Comparison of ENCODE assay signal across 1 cellular context in genomic region chr22:38203090-38203810, GRCh38.
TF ChIP-seq lines count a peak whose summit lies in the region.

No MANE protein-coding gene starts in this region.

TF ChIP-seq in HepG2, 621 proteins besides CTCF, POLR2A, EP300 and RAD21 (continued from another document):
- TF ChIP-seq ZHX2 (IDR thresholded peaks at IDR 0.05; ENCODE audit: low read depth), result no peak
- TF ChIP-seq ZHX2 (CRISPR knock-in tag; IDR thresholded peaks at IDR 0.05; ENCODE audit: borderline replicate concordance), result no peak
- no peak for TF ChIP-seq GABPA (IDR thresholded peaks at IDR 0.05; ENCODE audit: low read depth, low read length)
- TF ChIP-seq GABPA (CRISPR knock-in tag; IDR thresholded peaks at IDR 0.05; ENCODE audit: low read depth), result peak; percentile 48; the same call in 1 of the 2 replicates
- TF ChIP-seq NR2F6 (IDR thresholded peaks at IDR 0.05), result no peak
- TF ChIP-seq NR2F6 (CRISPR knock-in tag; IDR thresholded peaks at IDR 0.05), result peak; percentile 32; the same call in 1 of the 2 replicates
- 0 out of 2 replicates have a peak, but pooled peaks have one; percentile 25 for TF ChIP-seq GLI4 (CRISPR knock-in tag; IDR thresholded peaks at IDR 0.05; ENCODE audit: borderline replicate concordance)
- TF ChIP-seq ZNF230 (CRISPR knock-in tag; IDR thresholded peaks at IDR 0.05), result no peak
- TF ChIP-seq IKZF5 (CRISPR knock-in tag; IDR thresholded peaks at IDR 0.05), result 0 out of 2 replicates have a peak, but pooled peaks have one; percentile 11
- no peak for TF ChIP-seq ZSCAN5A (CRISPR knock-in tag; IDR thresholded peaks at IDR 0.05; ENCODE audit: borderline replicate concordance)
- no peak for TF ChIP-seq NFYB (CRISPR knock-in tag; IDR thresholded peaks at IDR 0.05)
- TF ChIP-seq POLR2G (IDR thresholded peaks at IDR 0.05; ENCODE audit: low read depth, low read length), result 0 out of 2 replicates have a peak, but pooled peaks have one; percentile 5
- peak; percentile 45 for TF ChIP-seq ZNF687 (CRISPR knock-in tag; IDR thresholded peaks at IDR 0.05)
- TF ChIP-seq AGO2 (optimal IDR thresholded peaks at IDR 0.05; ENCODE audit: low read depth, low read length), result no peak
- TF ChIP-seq ZNF710 (CRISPR knock-in tag; IDR thresholded peaks at IDR 0.05; ENCODE audit: borderline replicate concordance), result 0 out of 2 replicates have a peak, but pooled peaks have one; percentile 14
- TF ChIP-seq HOXD1 (CRISPR knock-in tag; IDR thresholded peaks at IDR 0.05), result no peak
- no peak for TF ChIP-seq FOXO1 (CRISPR knock-in tag; IDR thresholded peaks at IDR 0.05)
- TF ChIP-seq CERS6 (CRISPR knock-in tag; IDR thresholded peaks at IDR 0.05), result no peak
- no peak for TF ChIP-seq SP1 (IDR thresholded peaks at IDR 0.05)
- TF ChIP-seq SP1 (CRISPR knock-in tag; IDR thresholded peaks at IDR 0.05), result 0 out of 2 replicates have a peak, but pooled peaks have one; percentile 12
- TF ChIP-seq SOX6 (IDR thresholded peaks at IDR 0.05), result no peak
- 0 out of 2 replicates have a peak, but pooled peaks have one; percentile 26 for TF ChIP-seq SOX6 (CRISPR knock-in tag; IDR thresholded peaks at IDR 0.05)
- peak; percentile 40; the same call in 1 of the 2 replicates for TF ChIP-seq ZNF747 (CRISPR knock-in tag; IDR thresholded peaks at IDR 0.05; ENCODE audit: borderline replicate concordance)
- TF ChIP-seq SRY (CRISPR knock-in tag; IDR thresholded peaks at IDR 0.05), result peak; percentile 17; the same call in 1 of the 2 replicates
- TF ChIP-seq ZKSCAN5 (CRISPR knock-in tag; IDR thresholded peaks at IDR 0.05), result no peak
